In the genomic region with DNA sequence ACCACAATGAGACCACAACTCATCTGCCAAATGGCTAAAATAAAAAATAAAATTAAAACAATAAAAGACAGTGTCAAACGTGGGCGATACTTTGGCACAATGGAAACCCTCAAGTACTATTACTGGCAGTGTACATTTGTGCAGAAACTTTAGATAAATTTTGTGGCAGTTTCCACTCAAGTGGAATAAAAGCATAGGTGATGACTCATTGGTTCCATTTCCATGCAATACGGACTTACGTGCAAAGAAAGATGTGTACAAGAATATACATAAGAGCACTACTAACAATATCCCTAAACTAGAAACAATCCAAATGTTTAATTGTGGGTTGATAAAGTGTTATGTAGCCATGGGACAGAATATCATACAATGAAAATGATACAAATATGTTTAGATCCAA, we compare ENCODE assay signal across 24 cellular contexts.
"Had no signal": no experiment of that assay in that cellular context is flagged by ENCODE, and none has a peak within 500 bp of the region (broad histone marks: within the 10 kb centered on the region; RNA-seq: fewer than 3 reads in every experiment).

No MANE protein-coding gene starts in this region.

- H3K27me3 Mint-ChIP-seq: activated CD4-positive, alpha-beta memory T cell treated with anti-CD3 and anti-CD28 coated beads for 36 hours; activated naive CD8-positive, alpha-beta T cell treated with anti-CD3 and anti-CD28 coated beads, Interleukin-2, amount 10 ng/mL, durations not matched to agents 7 days and 5 days; brain; central memory CD8-positive, alpha-beta T cell; IgD-negative memory B cell had no signal

- H3K4me3 Mint-ChIP-seq: activated CD4-positive, alpha-beta memory T cell treated with anti-CD3 and anti-CD28 coated beads for 36 hours; activated naive CD8-positive, alpha-beta T cell treated with anti-CD3 and anti-CD28 coated beads, Interleukin-2, amount 10 ng/mL, durations not matched to agents 7 days and 5 days; activated T-cell treated with anti-CD3 and anti-CD28 coated beads, Interleukin-2, amount 50 U/mL, for 4 hours; brain; central memory CD8-positive, alpha-beta T cell; IgD-negative memory B cell had no signal

- DNase-seq: activated CD4-positive, alpha-beta memory T cell treated with anti-CD3 and anti-CD28 coated beads for 36 hours; activated CD4-positive, alpha-beta T cell treated with anti-CD3 and anti-CD28 coated beads for 4 hours; activated CD8-positive, alpha-beta memory T cell treated with anti-CD3 and anti-CD28 coated beads for 24 hours; activated effector memory CD4-positive, alpha-beta T cell treated with anti-CD3 and anti-CD28 coated beads, Interleukin-2, amount 50 U/mL, for 16 hours; activated naive CD4-positive, alpha-beta T cell treated with anti-CD3 and anti-CD28 coated beads, Interleukin-2, amount 50 U/mL, for 16 hours; activated naive CD8-positive, alpha-beta T cell treated with anti-CD3 and anti-CD28 coated beads, Interleukin-2, amount 10 ng/mL, durations not matched to agents 7 days and 5 days; activated T-cell treated with anti-CD3 and anti-CD28 coated beads, Interleukin-2, amount 50 U/mL, for 4 hours; adrenal gland; aorta; KG1; NCI-H1092; NCI-H1417; NCI-H1930; NCI-H510A treated with DMSO at 0.1 percent for 48 hours; NCI-H69; OCI-M1; Right ventricle myocardium superior; SJCRH30; SK-N-SH; T-helper 1 cell had no signal

- H3K27ac ChIP-seq: adrenal gland, RWPE1, SJCRH30 had no signal

- H3K9me3 ChIP-seq: SJCRH30, SK-N-SH had no signal

- H3K4me2 ChIP-seq: SK-N-SH had no signal

- H3K4me1 Mint-ChIP-seq: activated naive CD8-positive, alpha-beta T cell treated with anti-CD3 and anti-CD28 coated beads, Interleukin-2, amount 10 ng/mL, durations not matched to agents 7 days and 5 days; brain; central memory CD8-positive, alpha-beta T cell; IgD-negative memory B cell had no signal

- H3K4me1 ChIP-seq: adrenal gland, SJCRH30 had no signal

- H3K27ac Mint-ChIP-seq: activated CD4-positive, alpha-beta memory T cell treated with anti-CD3 and anti-CD28 coated beads for 36 hours; activated naive CD8-positive, alpha-beta T cell treated with anti-CD3 and anti-CD28 coated beads, Interleukin-2, amount 10 ng/mL, durations not matched to agents 7 days and 5 days; brain; IgD-negative memory B cell had no signal

- H3K36me3 Mint-ChIP-seq: activated CD4-positive, alpha-beta memory T cell treated with anti-CD3 and anti-CD28 coated beads for 36 hours; activated naive CD8-positive, alpha-beta T cell treated with anti-CD3 and anti-CD28 coated beads, Interleukin-2, amount 10 ng/mL, durations not matched to agents 7 days and 5 days; brain; IgD-negative memory B cell had no signal

- H3K9ac ChIP-seq: SK-N-SH had no signal

- H3K36me3 ChIP-seq: adrenal gland, SJCRH30 had no signal

- H3K4me3 ChIP-seq: adrenal gland, SJCRH30 had no signal

- H3K27me3 ChIP-seq: adrenal gland, SJCRH30 had no signal
